Comparison of ENCODE assay signal across 11 cellular contexts in the genomic region with DNA sequence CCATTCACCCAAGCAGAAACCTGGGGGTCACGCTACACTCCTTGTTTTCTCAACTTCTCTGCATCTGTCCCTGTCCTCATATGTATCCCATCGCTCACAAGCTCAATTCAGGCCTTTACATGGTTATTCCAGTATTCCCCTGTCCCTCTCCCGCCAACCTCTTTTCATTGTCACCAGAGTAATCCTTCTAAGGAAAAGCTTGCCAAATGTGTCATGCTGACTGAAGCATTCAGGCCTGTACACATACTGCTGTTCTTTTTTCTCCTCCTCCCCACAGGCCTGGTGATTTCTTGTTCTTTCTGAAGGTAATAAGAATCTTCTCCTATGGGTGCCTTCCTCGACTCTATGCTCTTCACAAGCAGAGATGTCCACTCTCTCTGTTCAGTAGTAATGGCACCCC.
"Had no signal": no experiment of that assay in that cellular context is flagged by ENCODE, and none has a peak within 500 bp of the region (broad histone marks: within the 10 kb centered on the region; RNA-seq: fewer than 3 reads in every experiment).

No MANE protein-coding gene starts in this region.

- H3K4me1 ChIP-seq: heart right ventricle, left ventricle myocardium inferior, tibial artery had no signal

- H3K27ac ChIP-seq: heart right ventricle, left ventricle myocardium inferior, tibial artery had no signal

- FAIRE-seq: endometrium, keratinocyte, small intestine had no signal

- H3K4me3 ChIP-seq: heart right ventricle, left ventricle myocardium inferior, tibial artery had no signal

- H3K36me3 ChIP-seq: heart right ventricle, left ventricle myocardium inferior, tibial artery had no signal

- DNase-seq: activated CD4-positive, alpha-beta T cell treated with anti-CD3 and anti-CD28 coated beads, Interleukin-2, amount 50 U/mL, for 1 hour; activated naive CD4-positive, alpha-beta T cell treated with anti-CD3 and anti-CD28 coated beads for 36 hours; activated T-cell treated with anti-CD3 and anti-CD28 coated beads for 4 hours; foreskin melanocyte; heart right ventricle; left ventricle myocardium inferior; mesenchymal stem cell; small intestine; tibial artery had no signal

- H3K9me3 ChIP-seq: heart right ventricle, left ventricle myocardium inferior, tibial artery had no signal

- H3K27me3 ChIP-seq: heart right ventricle, tibial artery had no signal
